In the genomic region with DNA sequence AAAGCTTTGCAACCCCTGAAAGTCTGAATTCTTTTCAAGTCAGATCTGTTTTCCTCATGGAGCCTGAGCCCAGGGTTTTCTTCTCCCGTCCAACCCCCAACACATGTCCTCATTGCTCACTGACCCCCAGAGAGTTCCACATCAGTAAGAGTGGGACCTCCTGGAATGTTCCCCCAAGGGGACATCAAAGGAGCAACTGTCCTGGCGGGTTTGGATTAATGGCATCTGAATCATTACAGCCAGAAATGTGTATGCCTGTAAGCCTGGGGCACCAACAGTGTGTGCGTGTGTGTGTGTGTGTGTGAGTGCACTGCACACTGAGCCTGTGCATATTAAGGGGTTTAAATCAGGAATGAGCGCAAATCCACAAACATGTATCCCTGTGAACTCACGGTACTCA, we compare ENCODE assay signal across 26 cellular contexts.
"Had no signal": no experiment of that assay in that cellular context is flagged by ENCODE, and none has a peak within 500 bp of the region (broad histone marks: within the 10 kb centered on the region; RNA-seq: fewer than 3 reads in every experiment).

No MANE protein-coding gene starts in this region.

- H3K4me2 ChIP-seq: KMS-11 had no signal

- H3K36me3 Mint-ChIP-seq: activated CD4-positive, alpha-beta memory T cell treated with anti-CD3 and anti-CD28 coated beads for 36 hours; activated naive CD4-positive, alpha-beta T cell treated with anti-CD3 and anti-CD28 coated beads, Interleukin-2, amount 10 ng/mL, durations not matched to agents 7 days and 5 days; T-cell had no signal

- H3K4me1 Mint-ChIP-seq: activated CD4-positive, alpha-beta T cell treated with anti-CD3 and anti-CD28 coated beads, Interleukin-2, amount 10 ng/mL, durations not matched to agents 7 days and 5 days; activated naive CD4-positive, alpha-beta T cell treated with anti-CD3 and anti-CD28 coated beads, Interleukin-2, amount 10 ng/mL, durations not matched to agents 7 days and 5 days; activated naive CD8-positive, alpha-beta T cell treated with anti-CD3 and anti-CD28 coated beads, Interleukin-2, amount 10 ng/mL, durations not matched to agents 7 days and 5 days; T-cell had no signal

- H3K27ac Mint-ChIP-seq: activated CD4-positive, alpha-beta memory T cell treated with anti-CD3 and anti-CD28 coated beads for 36 hours; activated CD4-positive, alpha-beta T cell treated with anti-CD3 and anti-CD28 coated beads, Interleukin-2, amount 10 ng/mL, durations not matched to agents 7 days and 5 days; activated naive CD4-positive, alpha-beta T cell treated with anti-CD3 and anti-CD28 coated beads, Interleukin-2, amount 10 ng/mL, durations not matched to agents 7 days and 5 days; activated naive CD8-positive, alpha-beta T cell treated with anti-CD3 and anti-CD28 coated beads, Interleukin-2, amount 10 ng/mL, durations not matched to agents 7 days and 5 days; T-cell had no signal

- H3K4me1 ChIP-seq: body of pancreas had no signal

- DNase-seq: activated CD4-positive, alpha-beta memory T cell treated with anti-CD3 and anti-CD28 coated beads for 36 hours; activated CD4-positive, alpha-beta T cell treated with anti-CD3 and anti-CD28 coated beads, Interleukin-2, amount 10 ng/mL, durations not matched to agents 7 days and 5 days; activated CD4-positive, CD25-positive, alpha-beta regulatory T cell; activated CD8-positive, alpha-beta memory T cell treated with anti-CD3 and anti-CD28 coated beads for 24 hours; activated gamma-delta T cell; activated naive CD4-positive, alpha-beta T cell treated with anti-CD3 and anti-CD28 coated beads, Interleukin-2, amount 10 ng/mL, durations not matched to agents 7 days and 5 days; activated naive CD8-positive, alpha-beta T cell treated with anti-CD3 and anti-CD28 coated beads, Interleukin-2, amount 10 ng/mL, durations not matched to agents 7 days and 5 days; activated T-cell treated with anti-CD3 and anti-CD28 coated beads, Interleukin-2, amount 50 U/mL, for 4 hours; aorta; body of pancreas; central memory CD4-positive, alpha-beta T cell; NCI-H1092; NCI-H1417 treated with DMSO at 0.1 percent for 48 hours; NCI-H1694; NCI-H2029; NCI-H510A treated with DMSO at 0.1 percent for 48 hours; NCI-H69; NK-92 treated with Interleukin-12 subunit alpha and Interleukin-12 subunit beta, amount 100 ng/mL, for 24 hours; OCI-M1; SHP77; T-cell; T-helper 2 cell; T1000 had no signal

- H3K9ac ChIP-seq: KMS-11 had no signal

- H3K9me3 ChIP-seq: body of pancreas had no signal

- H3K4me3 ChIP-seq: body of pancreas had no signal

- H3K9me3 Mint-ChIP-seq: activated CD4-positive, alpha-beta memory T cell treated with anti-CD3 and anti-CD28 coated beads for 36 hours; activated CD4-positive, alpha-beta T cell treated with anti-CD3 and anti-CD28 coated beads, Interleukin-2, amount 10 ng/mL, durations not matched to agents 7 days and 5 days; activated naive CD4-positive, alpha-beta T cell treated with anti-CD3 and anti-CD28 coated beads, Interleukin-2, amount 10 ng/mL, durations not matched to agents 7 days and 5 days; activated naive CD8-positive, alpha-beta T cell treated with anti-CD3 and anti-CD28 coated beads, Interleukin-2, amount 10 ng/mL, durations not matched to agents 7 days and 5 days; activated T-cell treated with anti-CD3 and anti-CD28 coated beads, Interleukin-2, amount 50 U/mL, for 4 hours; T-cell had no signal

- H3K27ac ChIP-seq: body of pancreas, KMS-11, VCaP had no signal

- ATAC-seq: activated T-cell treated with anti-CD3 and anti-CD28 coated beads, Interleukin-2, amount 50 U/mL, for 4 hours; body of pancreas; Panc1; T-cell had no signal

- H3K27me3 ChIP-seq: body of pancreas had no signal

- H3K4me3 Mint-ChIP-seq: activated CD4-positive, alpha-beta memory T cell treated with anti-CD3 and anti-CD28 coated beads for 36 hours; activated CD4-positive, alpha-beta T cell treated with anti-CD3 and anti-CD28 coated beads, Interleukin-2, amount 10 ng/mL, durations not matched to agents 7 days and 5 days; activated naive CD4-positive, alpha-beta T cell treated with anti-CD3 and anti-CD28 coated beads, Interleukin-2, amount 10 ng/mL, durations not matched to agents 7 days and 5 days; activated naive CD8-positive, alpha-beta T cell treated with anti-CD3 and anti-CD28 coated beads, Interleukin-2, amount 10 ng/mL, durations not matched to agents 7 days and 5 days; activated T-cell treated with anti-CD3 and anti-CD28 coated beads, Interleukin-2, amount 50 U/mL, for 4 hours; T-cell had no signal
